30 cellular contexts compared by ENCODE assay signal in genomic region chrX:24357101-24357500, GRCh38. TPM values are rescaled to one million over a fixed set of nuclear protein-coding genes. Genes with fewer than 3 reads are reported as not detected.
DNase-seq lines count a peak whose midpoint lies in the region; FAIRE-seq and TF ChIP-seq lines count a peak whose summit lies in the region.
"Had no signal": no experiment of that assay in that cellular context is flagged by ENCODE, and none has a peak within 500 bp of the region (broad histone marks: within the 10 kb centered on the region; RNA-seq: fewer than 3 reads in every experiment).

No MANE protein-coding gene starts in this region.

- no peak overlapping the region for H3K4me3 Mint-ChIP-seq in type B pancreatic cell
- H3K4me3 Mint-ChIP-seq: activated CD4-positive, alpha-beta memory T cell treated with anti-CD3 and anti-CD28 coated beads for 36 hours; dendritic cell treated with granulocyte-macrophage colony-stimulating factor and Interleukin-4, amounts not matched to agents 40 ng/mL and 50 ng/mL, for 4 days; stimulated activated naive B cell treated with anti-CD40 and anti-IgM and Interleukin-4, amounts not matched to agents 10 μg/mL and 1 μg/mL and 100 μg/mL, for 72 hours; WTC11 had no signal

- H3K4me3 ChIP-seq in endothelial cell of umbilical vein (replicated peaks in 1 of 3; ENCODE audit: insufficient read depth in 1 of 3, low read depth in 1 of 3, low read length in 3 of 3), result no peak overlapping the region
- no peak overlapping the region for H3K4me3 ChIP-seq in mesodermal cell (ENCODE audit: extremely low read depth, insufficient read depth, low read length, poor library complexity, severe bottlenecking)
- H3K4me3 ChIP-seq in effector memory CD4-positive, alpha-beta T cell (ENCODE audit: insufficient read depth, low read depth, low read length, poor library complexity, severe bottlenecking), result no peak overlapping the region
- H3K4me3 ChIP-seq: lower lobe of right lung, thoracic aorta had no signal

- no peaks in the 10 kb centered on the region for H3K27me3 Mint-ChIP-seq in type B pancreatic cell
- H3K27me3 Mint-ChIP-seq: activated CD4-positive, alpha-beta memory T cell treated with anti-CD3 and anti-CD28 coated beads for 36 hours; dendritic cell treated with granulocyte-macrophage colony-stimulating factor and Interleukin-4, amounts not matched to agents 40 ng/mL and 50 ng/mL, for 4 days; stimulated activated naive B cell treated with anti-CD40 and anti-IgM and Interleukin-4, amounts not matched to agents 10 μg/mL and 1 μg/mL and 100 μg/mL, for 72 hours had no signal

- H3K79me2 ChIP-seq in endothelial cell of umbilical vein (ENCODE audit: control insufficient read depth, insufficient read depth, low read length), result no peaks in the 10 kb centered on the region

- H3K4me1 Mint-ChIP-seq in type B pancreatic cell (ENCODE audit: unreplicated experiment), result no peaks in the 10 kb centered on the region
- H3K4me1 Mint-ChIP-seq: stimulated activated naive B cell treated with anti-CD40 and anti-IgM and Interleukin-4, amounts not matched to agents 10 μg/mL and 1 μg/mL and 100 μg/mL, for 72 hours had no signal

- H3K4me1 ChIP-seq in endothelial cell of umbilical vein (ENCODE audit: control insufficient read depth, extremely low read depth, insufficient read depth, low read length) (peaks cover 15% of the 10 kb centered on the region), mesodermal cell (ENCODE audit: control insufficient read depth, insufficient read depth, low read length, poor library complexity, severe bottlenecking) (peaks cover 12% of the 10 kb centered on the region)
- H3K4me1 ChIP-seq in effector memory CD4-positive, alpha-beta T cell (ENCODE audit: control insufficient read depth, insufficient read depth, low read length, poor library complexity, severe bottlenecking), result no peaks in the 10 kb centered on the region
- H3K4me1 ChIP-seq: lower lobe of right lung had no signal

- FAIRE-seq in endothelial cell of umbilical vein (lab: Jason Lieb, UNC), result peak; percentile 97
- FAIRE-seq: frontal cortex, GM12891, GM19239, small intestine had no signal

- TF ChIP-seq CTCF in endothelial cell of umbilical vein (IDR thresholded peaks at IDR 0.05; ENCODE audit: extremely low read depth in 1 of 2, insufficient read depth in 1 of 2, low read depth in 1 of 2, low read length in 2 of 2) (no peak), type B pancreatic cell (conservative IDR thresholded peaks at IDR 0.05) (no peak)

- H3K4me2 ChIP-seq in endothelial cell of umbilical vein (ENCODE audit: insufficient read depth, low read length), result no peak overlapping the region
- H3K4me2 ChIP-seq: SK-N-SH had no signal

- no peaks in the 10 kb centered on the region for H3K36me3 Mint-ChIP-seq in type B pancreatic cell
- H3K36me3 Mint-ChIP-seq: activated CD4-positive, alpha-beta memory T cell treated with anti-CD3 and anti-CD28 coated beads for 36 hours; stimulated activated naive B cell treated with anti-CD40 and anti-IgM and Interleukin-4, amounts not matched to agents 10 μg/mL and 1 μg/mL and 100 μg/mL, for 72 hours; WTC11 had no signal

- no peak for TF ChIP-seq POLR2A in endothelial cell of umbilical vein (IDR thresholded peaks at IDR 0.05; ENCODE audit: low read depth, low read length)

- peak overlapping the region; percentile 24 for H2AFZ ChIP-seq in endothelial cell of umbilical vein (ENCODE audit: low read depth, low read length)

- H3K27ac ChIP-seq in endothelial cell of umbilical vein (ENCODE audit: insufficient read depth, low read depth, low read length) (peak overlapping the region; percentile 30), mesodermal cell (ENCODE audit: low read depth, low read length, severe bottlenecking) (peak overlapping the region; percentile 53)
- H3K27ac ChIP-seq in effector memory CD4-positive, alpha-beta T cell (ENCODE audit: insufficient read depth, low read length, poor library complexity, severe bottlenecking), result no peak overlapping the region
- H3K27ac ChIP-seq: epithelial cell of prostate, lower lobe of right lung, RWPE1, thoracic aorta had no signal

- H3K36me3 ChIP-seq in endothelial cell of umbilical vein (ENCODE audit: control insufficient read depth in 2 of 2, extremely low read depth in 1 of 2, insufficient read depth in 2 of 2, low read length in 2 of 2) (no peaks in the 10 kb centered on the region), mesodermal cell (ENCODE audit: control insufficient read depth, insufficient read depth, low read length) (no peaks in the 10 kb centered on the region)
- no peaks in the 10 kb centered on the region for H3K36me3 ChIP-seq in effector memory CD4-positive, alpha-beta T cell (ENCODE audit: control insufficient read depth, insufficient read depth, low read length)
- H3K36me3 ChIP-seq: lower lobe of right lung, thoracic aorta had no signal

- H3K9me3 ChIP-seq in endothelial cell of umbilical vein (replicated peaks; ENCODE audit: control insufficient read depth, insufficient read depth, low read length) (no peaks in the 10 kb centered on the region), mesodermal cell (ENCODE audit: control insufficient read depth, low read length) (no peaks in the 10 kb centered on the region)
- no peaks in the 10 kb centered on the region for H3K9me3 ChIP-seq in effector memory CD4-positive, alpha-beta T cell (ENCODE audit: control insufficient read depth, low read length)
- H3K9me3 ChIP-seq: lower lobe of right lung, SK-N-SH, thoracic aorta had no signal

- dilution Hi-C loops in endothelial cell of umbilical vein (cut with MboI; ENCODE audit: extremely low pct_ligation_motif_present, low sequenced_read_pairs), result no loop called here

- H3K27me3 ChIP-seq in endothelial cell of umbilical vein (ENCODE audit: control insufficient read depth in 2 of 2, insufficient read depth in 2 of 2, low read length in 2 of 2), result no peaks in the 10 kb centered on the region
- no peaks in the 10 kb centered on the region for H3K27me3 ChIP-seq in effector memory CD4-positive, alpha-beta T cell (replicated peaks; ENCODE audit: control insufficient read depth, insufficient read depth, low read length, poor library complexity, severe bottlenecking)

- no peaks in the 10 kb centered on the region for H3K9me3 Mint-ChIP-seq in type B pancreatic cell
- H3K9me3 Mint-ChIP-seq: activated CD4-positive, alpha-beta memory T cell treated with anti-CD3 and anti-CD28 coated beads for 36 hours; dendritic cell treated with granulocyte-macrophage colony-stimulating factor and Interleukin-4, amounts not matched to agents 40 ng/mL and 50 ng/mL, for 4 days; stimulated activated naive B cell treated with anti-CD40 and anti-IgM and Interleukin-4, amounts not matched to agents 10 μg/mL and 1 μg/mL and 100 μg/mL, for 72 hours; WTC11 had no signal

- H4K20me1 ChIP-seq in endothelial cell of umbilical vein (replicated peaks; ENCODE audit: control insufficient read depth, extremely low read depth, insufficient read depth, low read length), result no peaks in the 10 kb centered on the region

- no peaks in the 10 kb centered on the region for H3K9me1 ChIP-seq in endothelial cell of umbilical vein (replicated peaks; ENCODE audit: control insufficient read depth, extremely low read depth, insufficient read depth, low read length)

- CTCF ChIA-PET in endothelial cell of umbilical vein (lab: Charles Lee), result interaction anchor here (1.0 to 2.8 kb wide), 3 partner anchors 9 to 63 kb away, joined by 3 to 17 read pairs (median 3); no protein-coding TSS in a partner anchor

- DNase-seq in GM03348 (ENCODE audit: low spot score) (peak; percentile 33), NCI-H69 (lab: John Stamatoyannopoulos, UW) (peak; percentile 63), endothelial cell of umbilical vein (ENCODE audit: low read depth, low spot score) (peak; percentile 66), A172 (ENCODE audit: low spot score) (no peak), type B pancreatic cell (ENCODE audit: extremely low spot score, unreplicated experiment) (no peak)
- no peak for DNase-seq in effector memory CD4-positive, alpha-beta T cell
- DNase-seq: activated CD4-positive, alpha-beta memory T cell treated with anti-CD3 and anti-CD28 coated beads for 36 hours; activated gamma-delta T cell treated with Interleukin-2 at 50 U/mL for 16 hours; AML-193; amniotic stem cell; hippocampal formation; lower lobe of right lung; NCI-H510A; SK-N-SH; small intestine; stimulated activated CD4-positive, alpha-beta T cell treated with anti-CD3 and anti-CD28 coated beads, Interleukin-2, amount 100 ng/mL, for 48 hours; stimulated activated naive B cell treated with anti-CD40 and anti-IgM and Interleukin-4, amounts not matched to agents 10 μg/mL and 1 μg/mL and 100 μg/mL, for 72 hours; T-helper 2 cell had no signal

- no TSS peak for BruUV-seq in endothelial cell of umbilical vein (replicated peaks; lab: Mats Ljungman, UMichigan)

- POLR2A ChIA-PET in endothelial cell of umbilical vein (lab: Charles Lee), result interaction anchor here (0.7 kb wide), 1 partner anchor 9 kb away, joined by 4 read pairs; no protein-coding TSS in a partner anchor

- no peak overlapping the region for H3K9ac ChIP-seq in endothelial cell of umbilical vein (replicated peaks; ENCODE audit: extremely low read depth, insufficient read depth, low read length)
- H3K9ac ChIP-seq: SK-N-SH had no signal

- no peak overlapping the region for H3K27ac Mint-ChIP-seq in type B pancreatic cell
- H3K27ac Mint-ChIP-seq: activated CD4-positive, alpha-beta memory T cell treated with anti-CD3 and anti-CD28 coated beads for 36 hours; dendritic cell treated with granulocyte-macrophage colony-stimulating factor and Interleukin-4, amounts not matched to agents 40 ng/mL and 50 ng/mL, for 4 days; stimulated activated naive B cell treated with anti-CD40 and anti-IgM and Interleukin-4, amounts not matched to agents 10 μg/mL and 1 μg/mL and 100 μg/mL, for 72 hours; WTC11 had no signal

- intact Hi-C loops in endothelial cell of umbilical vein (cut with micrococcal nuclease), result no loop called here

RNA-seq across cellular contexts. Expression of gene SUPT20HL1, which starts 3.3 kb away (rescaled TPM):
- total RNA-seq in endothelial cell of umbilical vein, result not detected in 2 replicates
- polyA plus RNA-seq in endothelial cell of umbilical vein, result not detected in 2 replicates
- not detected in 2 replicates for polyA plus RNA-seq in endothelial cell of umbilical vein (2011; cell fraction: cytosol; rRNA removed)
- not detected in 2 replicates for polyA plus RNA-seq in endothelial cell of umbilical vein (2011; cell fraction: nucleus; rRNA removed)
- polyA plus RNA-seq in endothelial cell of umbilical vein (2012), result not detected in 2 replicates
- not detected in 2 replicates for polyA minus RNA-seq in endothelial cell of umbilical vein
- polyA minus RNA-seq in endothelial cell of umbilical vein (2011; cell fraction: cytosol; rRNA and poly(A)+ RNA removed), result not detected
- polyA minus RNA-seq in endothelial cell of umbilical vein (2011; cell fraction: nucleus; rRNA and poly(A)+ RNA removed), result not detected in 2 replicates
- polyA plus RNA-seq in mesodermal cell (2013, experiment 1 of 2), result not detected
- not detected for polyA plus RNA-seq in mesodermal cell (2013, experiment 2 of 2)
- total RNA-seq in A172 (2014; rRNA removed; shearing (Covaris generic)), result not detected in 2 replicates
- total RNA-seq in type B pancreatic cell (ENCODE audit: low replicate concordance), result not detected in 2 replicates
- total RNA-seq: activated CD4-positive, alpha-beta memory T cell treated with anti-CD3 and anti-CD28 coated beads for 36 hours; cardiac septum; frontal cortex; lower lobe of right lung; myocyte; renal cortical epithelial cell; thoracic aorta; WTC11 had no signal
- polyA plus RNA-seq: SK-N-SH, small intestine had no signal

RNA-seq across cellular contexts. Expression of gene SUPT20HL2, which starts 43.2 kb away (rescaled TPM):
- not detected in 2 replicates for total RNA-seq in endothelial cell of umbilical vein
- polyA plus RNA-seq in endothelial cell of umbilical vein, result not detected in 2 replicates
- not detected in 2 replicates for polyA plus RNA-seq in endothelial cell of umbilical vein (2011; cell fraction: cytosol; rRNA removed)
- not detected in 2 replicates for polyA plus RNA-seq in endothelial cell of umbilical vein (2011; cell fraction: nucleus; rRNA removed)
- not detected in 2 replicates for polyA plus RNA-seq in endothelial cell of umbilical vein (2012)
- not detected in 2 replicates for polyA minus RNA-seq in endothelial cell of umbilical vein
- polyA minus RNA-seq in endothelial cell of umbilical vein (2011; cell fraction: cytosol; rRNA and poly(A)+ RNA removed), result not detected
- not detected in 2 replicates for polyA minus RNA-seq in endothelial cell of umbilical vein (2011; cell fraction: nucleus; rRNA and poly(A)+ RNA removed)
- not detected for polyA plus RNA-seq in mesodermal cell (2013, experiment 1 of 2)
- polyA plus RNA-seq in mesodermal cell (2013, experiment 2 of 2), result not detected
- total RNA-seq in A172 (2014; rRNA removed; shearing (Covaris generic)), result not detected in 2 replicates
- total RNA-seq in type B pancreatic cell (ENCODE audit: low replicate concordance), result not detected in 2 replicates
- total RNA-seq: activated CD4-positive, alpha-beta memory T cell treated with anti-CD3 and anti-CD28 coated beads for 36 hours; cardiac septum; frontal cortex; lower lobe of right lung; myocyte; renal cortical epithelial cell; thoracic aorta; WTC11 had no signal
- polyA plus RNA-seq: SK-N-SH, small intestine had no signal

Comparison
In these comparisons a context has a peak if more than half of its experiments do, and no peak if none do; other contexts are left out.
1. DNase-seq: peak in GM03348 (single experiment), NCI-H69 (single experiment) and endothelial cell of umbilical vein (single experiment); none in effector memory CD4-positive, alpha-beta T cell (0 of 3), A172 (single experiment) and type B pancreatic cell (single experiment).